Comparison of ENCODE assay signal across 8 cellular contexts in the genomic region with DNA sequence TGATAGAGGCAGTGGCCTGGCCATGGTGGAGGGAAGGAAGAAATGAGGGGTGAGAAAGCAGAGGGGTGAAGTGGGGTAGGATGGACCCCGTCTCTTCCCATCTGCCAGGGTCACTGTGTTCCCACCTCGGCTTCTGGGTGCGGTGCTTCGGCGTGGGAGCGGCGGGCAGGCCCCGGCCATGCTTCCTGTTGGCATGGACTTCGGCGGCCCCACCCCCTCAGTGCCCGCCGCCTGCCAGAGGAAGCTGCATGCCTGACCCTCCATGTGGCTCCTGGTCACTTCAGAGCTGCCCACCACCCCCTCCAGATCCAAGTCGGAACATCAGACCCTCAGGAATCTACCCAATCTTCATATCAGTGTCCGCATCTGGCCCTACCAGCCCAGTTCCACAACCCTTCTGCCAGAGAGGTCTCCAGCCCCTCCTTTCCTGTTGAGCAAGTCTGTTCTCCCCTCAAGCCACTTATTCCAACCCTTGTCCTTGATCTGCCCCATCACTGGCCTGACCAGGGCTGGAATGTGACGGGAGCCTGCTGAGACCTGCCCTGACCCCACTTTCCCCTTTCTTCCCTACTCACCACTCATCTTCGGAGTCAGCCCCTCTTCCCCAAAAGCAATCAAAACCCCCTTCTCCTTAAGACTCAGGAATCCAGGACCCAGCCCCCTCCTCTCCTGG. TPM values are rescaled to one million over a fixed set of nuclear protein-coding genes. Genes with fewer than 3 reads are reported as not detected.
DNase-seq lines count a peak whose midpoint lies in the region; FAIRE-seq and TF ChIP-seq lines count a peak whose summit lies in the region.

No MANE protein-coding gene starts in this region.

- H3K4me2 ChIP-seq in Loucy (ENCODE audit: low read depth, low read length, poor library complexity, severe bottlenecking), result peak overlapping the region; percentile 71
- peak overlapping the region; percentile 95 for H3K4me2 ChIP-seq in mammary epithelial cell (ENCODE audit: insufficient read depth, low read depth, low read length)

- H3K79me2 ChIP-seq in Loucy (ENCODE audit: insufficient read depth, low read length) (peaks cover 47% of the 10 kb centered on the region; the same call in 1 of the 2 replicates), mammary epithelial cell (ENCODE audit: insufficient read depth, low read length) (peaks cover 74% of the 10 kb centered on the region)

- H3K4me1 ChIP-seq in Loucy (ENCODE audit: insufficient read depth, low read length, poor library complexity, severe bottlenecking) (peaks cover 65% of the 10 kb centered on the region), mammary epithelial cell (ENCODE audit: insufficient read depth, low read length) (peaks cover 62% of the 10 kb centered on the region), prostate gland (replicated peaks) (peaks cover 3% of the 10 kb centered on the region)

- peak overlapping the region; percentile 74 for H3K4me3 ChIP-seq in Loucy (ENCODE audit: low read length, poor library complexity, severe bottlenecking)
- peak overlapping the region; percentile 81 to 87 (median 84) for H3K4me3 ChIP-seq in mammary epithelial cell (replicated peaks in 1 of 3; ENCODE audit: insufficient read depth in 1 of 3, low read depth in 2 of 3, low read length in 3 of 3)
- peak overlapping the region; percentile 34 for H3K4me3 ChIP-seq in prostate gland

- H3K9me3 ChIP-seq in Loucy (ENCODE audit: insufficient read depth, low read depth, low read length) (no peaks in the 10 kb centered on the region), mammary epithelial cell (replicated peaks; ENCODE audit: insufficient read depth, low read length) (no peaks in the 10 kb centered on the region), prostate gland (no peaks in the 10 kb centered on the region)

- intact Hi-C loops in mammary epithelial cell (cut with micrococcal nuclease), result no loop called here
- intact Hi-C loops in prostate gland (cut with DNase I), result no loop called here

- TF ChIP-seq POLR2A in prostate gland (IDR thresholded peaks at IDR 0.05), result peak; percentile 29

- dilution Hi-C loops in mammary epithelial cell (cut with HindIII; ENCODE audit: low sequenced_read_pairs), result no loop called here

- H2AFZ ChIP-seq in Loucy (ENCODE audit: low read length) (no peak overlapping the region), mammary epithelial cell (ENCODE audit: low read depth, low read length) (no peak overlapping the region)

- under 1% methylated on average over 11 of the region's 16 CpGs for WGBS in mammary epithelial cell (ENCODE audit: low coverage, missing lambda C conversion rate)
- 30% methylated on average over 13 of the region's 16 CpGs for WGBS in prostate gland

- H4K20me1 ChIP-seq in Loucy (ENCODE audit: insufficient read depth, low read length, poor library complexity, severe bottlenecking), result no peaks in the 10 kb centered on the region
- no peaks in the 10 kb centered on the region for H4K20me1 ChIP-seq in mammary epithelial cell (ENCODE audit: insufficient read depth, low read length)

- H3K9ac ChIP-seq in Loucy (ENCODE audit: low read depth, low read length, poor library complexity, severe bottlenecking), result peak overlapping the region; percentile 80
- H3K9ac ChIP-seq in mammary epithelial cell (ENCODE audit: insufficient read depth, low read length), result peak overlapping the region; percentile 92

- in situ Hi-C loops in mammary epithelial cell (cut with MboI; ENCODE audit: low sequenced_read_pairs in 2 of 2), result no loop called here

- H3K27me3 ChIP-seq in Loucy (ENCODE audit: insufficient read depth, low read length, poor library complexity, severe bottlenecking) (no peaks in the 10 kb centered on the region), mammary epithelial cell (ENCODE audit: insufficient read depth, low read length) (no peaks in the 10 kb centered on the region), prostate gland (replicated peaks; ENCODE audit: insufficient read depth) (no peaks in the 10 kb centered on the region)

- peak; percentile 65 for DNase-seq in ELF-1 (ENCODE audit: low read depth, low spot score)
- DNase-seq in mammary epithelial cell, result peak; percentile 51
- peak; percentile 63 for DNase-seq in prostate gland (ENCODE audit: low spot score)
- DNase-seq in cortex of kidney (lab: John Stamatoyannopoulos, UW), result no peak
- DNase-seq in frontal cortex (ENCODE audit: low spot score in 2 of 2), result no peak
- DNase-seq in HuH-7.5 (ENCODE audit: low spot score), result no peak
- no peak for DNase-seq in NCI-H345 (lab: John Stamatoyannopoulos, UW)

- no peak for FAIRE-seq in frontal cortex (lab: Jason Lieb, UNC)

- H3K27ac ChIP-seq in mammary epithelial cell (ENCODE audit: insufficient read depth, low read depth, low read length), result peak overlapping the region; percentile 88
- peak overlapping the region; percentile 75 to 82 for H3K27ac ChIP-seq in prostate gland

- H3K36me3 ChIP-seq in Loucy (ENCODE audit: insufficient read depth, low read length) (no peaks in the 10 kb centered on the region), mammary epithelial cell (ENCODE audit: insufficient read depth, low read length) (peaks cover 7% of the 10 kb centered on the region), prostate gland (no peaks in the 10 kb centered on the region)

- BruUV-seq in mammary epithelial cell (replicated peaks; lab: Mats Ljungman, UMichigan), result TSS peak; percentile 8

- TF ChIP-seq CTCF in Loucy (conservative IDR thresholded peaks at IDR 0.05; ENCODE audit: low read length) (no peak), mammary epithelial cell (conservative IDR thresholded peaks at IDR 0.05 in 1 of 2, IDR thresholded peaks at IDR 0.05 in 1 of 2; ENCODE audit: extremely low read depth in 1 of 2, insufficient read depth in 1 of 2, low read depth in 1 of 2, low read length in 2 of 2) (no peak), prostate gland (IDR thresholded peaks at IDR 0.05) (no peak)

- CTCF ChIA-PET in mammary epithelial cell (lab: Charles Lee; ENCODE audit: low non-redundant PET), result interaction anchor here (0.6 to 0.7 kb wide), 2 partner anchors 13 to 183 kb away, joined by 3 to 4 read pairs; partner anchors contain the start of gene IRGQ

- no peaks in the 10 kb centered on the region for H3K9me2 ChIP-seq in Loucy (replicated peaks; ENCODE audit: low read depth, low read length)

- H3F3A ChIP-seq in Loucy (ENCODE audit: low read depth), result no peaks in the 10 kb centered on the region

RNA-seq across cellular contexts. Expression of gene KCNN4, which starts 1.5 kb away (rescaled TPM):
- 100 to 1,000 TPM; 104 to 111 TPM for total RNA-seq in mammary epithelial cell
- 163 TPM for polyA plus RNA-seq in mammary epithelial cell
- 112 TPM for polyA minus RNA-seq in mammary epithelial cell
- total RNA-seq in prostate gland, result 10 to 100 TPM; 65.1 to 86.1 TPM
- not detected for total RNA-seq in frontal cortex

RNA-seq across cellular contexts. Expression of gene LYPD5, which starts 23.0 kb away (rescaled TPM):
- 1 to 10 TPM; 2.2 to 6.1 TPM for total RNA-seq in mammary epithelial cell
- polyA plus RNA-seq in mammary epithelial cell, result 13.0 TPM
- polyA minus RNA-seq in mammary epithelial cell, result 20.4 TPM
- total RNA-seq in prostate gland, result 1 to 10 TPM; 2.7 to 6.2 TPM
- 2.0 TPM for total RNA-seq in frontal cortex

RNA-seq across cellular contexts. Expression of gene SMG9, which starts 24.5 kb away (rescaled TPM):
- total RNA-seq in mammary epithelial cell (10 to 100 TPM in 1 of 2 donors, 1 to 10 TPM in 1; 7.5 to 62.7 TPM), prostate gland (10 to 100 TPM; 22.9 to 45.1 TPM), frontal cortex (6.9 TPM)
- polyA plus RNA-seq in mammary epithelial cell, result 19.3 TPM
- 46.8 TPM for polyA minus RNA-seq in mammary epithelial cell

RNA-seq across cellular contexts. Expression of gene ZNF283, which starts 47.8 kb away (rescaled TPM):
- total RNA-seq in mammary epithelial cell, result 10 to 100 TPM; 10.8 to 13.2 TPM
- 2.0 TPM for polyA plus RNA-seq in mammary epithelial cell
- polyA minus RNA-seq in mammary epithelial cell, result 0.98 TPM
- 1 to 10 TPM; 5.8 to 8.9 TPM for total RNA-seq in prostate gland
- 33.4 TPM for total RNA-seq in frontal cortex

Comparison
In these comparisons a context has a peak if more than half of its experiments do, and no peak if none do; other contexts are left out.
1. DNase-seq: peak in ELF-1 (single experiment), mammary epithelial cell (single experiment) and prostate gland (single experiment); none in cortex of kidney (single experiment), frontal cortex (0 of 2), HuH-7.5 (single experiment) and NCI-H345 (single experiment).
2. H3K4me3 ChIP-seq: peak in every context shown above with its lines; median percentile 84 in mammary epithelial cell; 74 in Loucy; 34 in prostate gland.
3. RNA of gene KCNN4, which starts 1.5 kb away (total RNA-seq): 104 to 111 TPM in mammary epithelial cell and 65.1 to 86.1 TPM in prostate gland; not detected in frontal cortex (single experiment); every median in the first group is over 10 times any median in the second.